Comparison of ENCODE assay signal across 11 cellular contexts in the genomic region with DNA sequence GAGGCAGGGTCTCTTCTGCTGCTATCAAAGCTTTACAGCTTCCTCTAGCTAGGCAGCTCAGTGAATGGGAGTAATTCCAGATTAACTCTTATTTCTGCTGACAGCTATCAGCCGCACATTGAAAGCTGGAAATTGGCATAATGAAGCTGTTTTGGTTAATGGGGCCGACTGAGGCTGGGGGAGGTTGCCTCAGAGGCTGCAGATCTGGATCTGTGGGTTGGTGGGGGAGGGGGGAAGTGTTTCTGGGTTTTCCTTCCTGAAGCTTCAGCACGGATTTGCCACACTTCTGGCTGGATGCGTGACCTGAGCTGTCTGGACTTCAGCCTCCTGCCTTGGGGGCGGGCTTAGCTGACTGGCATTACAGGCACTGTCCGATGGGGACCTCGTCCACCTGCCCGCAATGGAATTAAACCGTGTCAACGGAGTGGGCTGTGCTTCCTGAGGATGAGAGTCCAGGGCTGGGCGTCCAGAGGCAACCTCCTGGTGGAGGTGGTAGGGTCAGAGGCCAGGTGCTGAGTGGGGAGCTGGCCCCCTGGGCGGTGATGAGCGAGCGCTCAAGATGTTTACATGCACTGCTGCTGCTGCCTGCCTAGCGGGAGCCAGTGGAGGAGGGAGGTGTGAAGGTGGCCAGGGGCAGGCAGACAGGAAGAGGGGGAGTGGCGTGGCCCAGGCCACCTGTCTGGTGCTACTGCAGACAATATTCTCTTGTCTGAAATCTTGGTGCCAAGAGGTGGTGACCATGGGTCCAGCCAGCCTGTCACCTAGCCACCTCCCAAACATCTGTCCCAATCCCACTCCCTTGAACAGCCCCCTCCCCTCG. TPM values are rescaled to one million over a fixed set of nuclear protein-coding genes. Genes with fewer than 3 reads are reported as not detected.
DNase-seq lines count a peak whose midpoint lies in the region; ATAC-seq, FAIRE-seq and TF ChIP-seq lines count a peak whose summit lies in the region.
"Had no signal": no experiment of that assay in that cellular context is flagged by ENCODE, and none has a peak within 500 bp of the region (broad histone marks: within the 10 kb centered on the region; RNA-seq: fewer than 3 reads in every experiment).

No MANE protein-coding gene starts in this region.

- no peak overlapping the region for H2BK15ac ChIP-seq in mesendoderm (replicated peaks; ENCODE audit: low read depth)

- H3K18ac ChIP-seq in mesendoderm (ENCODE audit: low read length): no peak overlapping the region

- no peaks in the 10 kb centered on the region for H3K79me2 ChIP-seq in mesendoderm (ENCODE audit: control insufficient read depth, insufficient read depth, low read length)

- intact Hi-C loops in activated CD8-positive, alpha-beta T cell treated with anti-CD3 and anti-CD28 coated beads for 36 hours (cut with micrococcal nuclease): loop anchor here (10.0 kb wide), 1 partner anchor 143 kb away; no protein-coding TSS in a partner anchor

- ATAC-seq in activated CD8-positive, alpha-beta T cell treated with anti-CD3 and anti-CD28 coated beads for 36 hours: peak; percentile 38
- ATAC-seq: stimulated activated naive CD8-positive, alpha-beta T cell treated with anti-CD3 and anti-CD28 coated beads, Interleukin-15, amount 100 ng/mL, for 72 hours had no signal

- no peak overlapping the region for H2AK5ac ChIP-seq in mesendoderm (ENCODE audit: low read length)

- no peak overlapping the region for H4K5ac ChIP-seq in mesendoderm (ENCODE audit: low read length)

- H3K9ac ChIP-seq in mesendoderm (ENCODE audit: low read length): no peak overlapping the region

- no peak overlapping the region for H4K8ac ChIP-seq in mesendoderm (ENCODE audit: low read depth, low read length)

- POLR2A ChIA-PET in activated CD8-positive, alpha-beta T cell treated with anti-CD3 and anti-CD28 coated beads for 36 hours (lab: Charles Lee): interaction anchor here (0.9 kb wide), 1 partner anchor 123 kb away, joined by 3 read pairs; no protein-coding TSS in a partner anchor

- H3K4me3 Mint-ChIP-seq in activated CD8-positive, alpha-beta T cell treated with anti-CD3 and anti-CD28 coated beads for 36 hours: no peak overlapping the region
- H3K4me3 Mint-ChIP-seq: stimulated activated naive CD8-positive, alpha-beta T cell treated with anti-CD3 and anti-CD28 coated beads, Interleukin-15, amount 100 ng/mL, for 72 hours had no signal

- no peaks in the 10 kb centered on the region for H3K36me3 ChIP-seq in mesendoderm (ENCODE audit: control insufficient read depth, insufficient read depth, low read length)

- no peaks in the 10 kb centered on the region for H3K36me3 Mint-ChIP-seq in activated CD8-positive, alpha-beta T cell treated with anti-CD3 and anti-CD28 coated beads for 36 hours (ENCODE audit: low read depth)

- FAIRE-seq in frontal cortex (lab: Jason Lieb, UNC): no peak
- FAIRE-seq: GM19239 had no signal

- peak overlapping the region; percentile 25 for H3K56ac ChIP-seq in mesendoderm (ENCODE audit: low read length)

- peak; percentile 41 for DNase-seq in DMS153 (lab: John Stamatoyannopoulos, UW)
- DNase-seq in NCI-H1417 (lab: John Stamatoyannopoulos, UW): peak; percentile 9 to 90 (median 80)
- peak; percentile 16 for DNase-seq in activated CD8-positive, alpha-beta T cell treated with anti-CD3 and anti-CD28 coated beads for 36 hours
- peak; percentile 70 for DNase-seq in mesendoderm
- no peak for DNase-seq in frontal cortex (ENCODE audit: low spot score in 2 of 2)
- DNase-seq in cerebellar nuclear complex (lab: John Stamatoyannopoulos, UW): no peak
- DNase-seq in LoVo (ENCODE audit: low spot score): no peak
- no peak for DNase-seq in stimulated activated CD4-positive, alpha-beta T cell treated with anti-CD3 and anti-CD28 coated beads, Interleukin-4, amount 100 ng/mL, for 24 hours
- DNase-seq: activated CD4-positive, alpha-beta T cell treated with anti-CD3 and anti-CD28 coated beads, Interleukin-2, amount 50 U/mL, for 1 hour; stimulated activated naive CD8-positive, alpha-beta T cell treated with anti-CD3 and anti-CD28 coated beads, Interleukin-15, amount 100 ng/mL, for 72 hours had no signal

- no peak overlapping the region for H3K23ac ChIP-seq in mesendoderm (ENCODE audit: low read length)

- WGBS in mesendoderm (ENCODE audit: extremely low coverage, insufficient coverage, low lambda C conversion rate): no CpG with 5 or more reads among the region's 17 CpGs

- H3K4me3 ChIP-seq in mesendoderm (ENCODE audit: low read length): no peak overlapping the region

- H3K27ac ChIP-seq in mesendoderm (ENCODE audit: low read depth, low read length): no peak overlapping the region

- H3K27me3 Mint-ChIP-seq in activated CD8-positive, alpha-beta T cell treated with anti-CD3 and anti-CD28 coated beads for 36 hours: peaks cover 37% of the 10 kb centered on the region

- CTCF ChIA-PET in activated CD8-positive, alpha-beta T cell treated with anti-CD3 and anti-CD28 coated beads for 36 hours (lab: Charles Lee): interaction anchor here (0.8 to 7.4 kb wide), 11 partner anchors 11 to 149 kb away, joined by 3 to 67 read pairs (median 5); a partner anchor contains a TSS

- H3K27me3 ChIP-seq in mesendoderm (ENCODE audit: insufficient read depth, low read length, poor library complexity): no peaks in the 10 kb centered on the region

- peaks cover 2% of the 10 kb centered on the region for H3K4me1 Mint-ChIP-seq in activated CD8-positive, alpha-beta T cell treated with anti-CD3 and anti-CD28 coated beads for 36 hours (ENCODE audit: low read depth)

- TF ChIP-seq CTCF in activated CD8-positive, alpha-beta T cell treated with anti-CD3 and anti-CD28 coated beads for 36 hours (IDR thresholded peaks at IDR 0.05): no peak

- peak overlapping the region; percentile 55 for H3K4me2 ChIP-seq in mesendoderm (ENCODE audit: low read length)

- no peak overlapping the region for H3K4ac ChIP-seq in mesendoderm (ENCODE audit: low read depth, low read length)

- H3K9me3 Mint-ChIP-seq in activated CD8-positive, alpha-beta T cell treated with anti-CD3 and anti-CD28 coated beads for 36 hours: no peaks in the 10 kb centered on the region
- H3K9me3 Mint-ChIP-seq: stimulated activated naive CD8-positive, alpha-beta T cell treated with anti-CD3 and anti-CD28 coated beads, Interleukin-15, amount 100 ng/mL, for 72 hours had no signal

- H3K4me1 ChIP-seq in mesendoderm (ENCODE audit: control insufficient read depth, low read depth, low read length): peaks cover 10% of the 10 kb centered on the region

- no peaks in the 10 kb centered on the region for H3K79me1 ChIP-seq in mesendoderm (ENCODE audit: low read length)

- no peak overlapping the region for H3K27ac Mint-ChIP-seq in activated CD8-positive, alpha-beta T cell treated with anti-CD3 and anti-CD28 coated beads for 36 hours
- H3K27ac Mint-ChIP-seq: stimulated activated naive CD8-positive, alpha-beta T cell treated with anti-CD3 and anti-CD28 coated beads, Interleukin-15, amount 100 ng/mL, for 72 hours had no signal

- no peak overlapping the region for H2BK5ac ChIP-seq in mesendoderm (ENCODE audit: low read length)

- no peak overlapping the region for H2BK120ac ChIP-seq in mesendoderm (ENCODE audit: low read depth, low read length)

RNA-seq across cellular contexts. Expression of a gene that starts 6.7 kb away (rescaled TPM):
- total RNA-seq in activated CD8-positive, alpha-beta T cell treated with anti-CD3 and anti-CD28 coated beads for 36 hours: not detected
- polyA plus RNA-seq in mesendoderm (2013, experiment 1 of 2): 0.13 TPM
- 0.15 TPM for polyA plus RNA-seq in mesendoderm (2013, experiment 2 of 2)
- not detected for total RNA-seq in frontal cortex

Comparison
In these comparisons a context has a peak if more than half of its experiments do, and no peak if none do; other contexts are left out.
1. DNase-seq: peak in DMS153 (single experiment), NCI-H1417 (3 of 3), activated CD8-positive, alpha-beta T cell treated with anti-CD3 and anti-CD28 coated beads for 36 hours (single experiment) and mesendoderm (single experiment); none in frontal cortex (0 of 2), cerebellar nuclear complex (0 of 2), LoVo (single experiment) and stimulated activated CD4-positive, alpha-beta T cell treated with anti-CD3 and anti-CD28 coated beads, Interleukin-4, amount 100 ng/mL, for 24 hours (single experiment).